Comparison of ENCODE assay signal across 14 cellular contexts in genomic region chr20:3011752-3012151, GRCh38. TPM values are rescaled to one million over a fixed set of nuclear protein-coding genes. Genes with fewer than 3 reads are reported as not detected.
DNase-seq lines count a peak whose midpoint lies in the region; ATAC-seq and TF ChIP-seq lines count a peak whose summit lies in the region.
"Had no signal": no experiment of that assay in that cellular context is flagged by ENCODE, and none has a peak within 500 bp of the region (broad histone marks: within the 10 kb centered on the region; RNA-seq: fewer than 3 reads in every experiment).

No MANE protein-coding gene starts in this region.

- H3K27ac Mint-ChIP-seq in CD8-positive, alpha-beta T cell, result peak overlapping the region; percentile 60
- H3K27ac Mint-ChIP-seq in activated T-helper 2 cell treated with anti-CD3 and anti-CD28 coated beads, Interferon-gamma antibody, Interleukin-2, Interleukin-4, amounts not matched to agents 10 μg/mL and 5 μg/mL and 100 μg/mL, durations not matched to agents 14 hours and 24 hours and 36 hours, result peak overlapping the region; percentile 94

- CTCF ChIA-PET in CD8-positive, alpha-beta T cell (lab: Charles Lee), result no interaction called here

- no peak for ATAC-seq in CD8-positive, alpha-beta T cell
- peak; percentile 15 for ATAC-seq in omental fat pad (ENCODE audit: low FRiP score)
- ATAC-seq: HepG2 had no signal

- no peaks in the 10 kb centered on the region for H3K4me1 Mint-ChIP-seq in CD8-positive, alpha-beta T cell (ENCODE audit: low read depth)
- peaks cover 60% of the 10 kb centered on the region for H3K4me1 Mint-ChIP-seq in activated T-helper 2 cell treated with anti-CD3 and anti-CD28 coated beads, Interferon-gamma antibody, Interleukin-2, Interleukin-4, amounts not matched to agents 10 μg/mL and 5 μg/mL and 100 μg/mL, durations not matched to agents 14 hours and 24 hours and 36 hours (ENCODE audit: low read depth)
- H3K4me1 Mint-ChIP-seq: brain had no signal

- H3K9me3 ChIP-seq in CD8-positive, alpha-beta T cell (ENCODE audit: low read length), result no peaks in the 10 kb centered on the region
- H3K9me3 ChIP-seq in BE2C, result no peaks in the 10 kb centered on the region
- H3K9me3 ChIP-seq: neutrophil had no signal

- DNase-seq in Ammon's horn (ENCODE audit: low spot score) (peak; percentile 23), omental fat pad (ENCODE audit: low spot score) (no peak), BE2C (no peak), NCI-H1105 treated with DMSO at 0.1 percent for 48 hours (lab: John Stamatoyannopoulos, UW) (no peak), DMS79 treated with DMSO at 0.1 percent for 48 hours (lab: John Stamatoyannopoulos, UW) (no peak)
- no peak for DNase-seq in CD8-positive, alpha-beta T cell
- DNase-seq in activated T-helper 2 cell treated with anti-CD3 and anti-CD28 coated beads, Interferon-gamma antibody, Interleukin-2, Interleukin-4, amounts not matched to agents 10 μg/mL and 5 μg/mL and 100 μg/mL, durations not matched to agents 14 hours and 24 hours and 36 hours (ENCODE audit: low spot score), result peak; percentile 18
- DNase-seq: dorsolateral prefrontal cortex, RPMI8226 had no signal

- no peak for TF ChIP-seq CTCF in CD8-positive, alpha-beta T cell (IDR thresholded peaks at IDR 0.05)
- no peak for TF ChIP-seq CTCF in omental fat pad (IDR thresholded peaks at IDR 0.05)
- TF ChIP-seq CTCF in BE2C (IDR thresholded peaks at IDR 0.05; ENCODE audit: low read depth, low read length), result no peak

- H3K27me3 ChIP-seq in CD8-positive, alpha-beta T cell (ENCODE audit: insufficient read depth, low read length), result no peaks in the 10 kb centered on the region
- H3K27me3 ChIP-seq in BE2C, result no peaks in the 10 kb centered on the region
- H3K27me3 ChIP-seq: dorsolateral prefrontal cortex, neutrophil had no signal

- no peak overlapping the region for H3K4me3 ChIP-seq in CD8-positive, alpha-beta T cell (ENCODE audit: low read depth, low read length)
- no peak overlapping the region for H3K4me3 ChIP-seq in BE2C (ENCODE audit: low read depth, low read length)
- H3K4me3 ChIP-seq: dorsolateral prefrontal cortex, GM23248 had no signal

- no peaks in the 10 kb centered on the region for H3K27me3 Mint-ChIP-seq in CD8-positive, alpha-beta T cell (ENCODE audit: low read depth)
- H3K27me3 Mint-ChIP-seq in activated T-helper 2 cell treated with anti-CD3 and anti-CD28 coated beads, Interferon-gamma antibody, Interleukin-2, Interleukin-4, amounts not matched to agents 10 μg/mL and 5 μg/mL and 100 μg/mL, durations not matched to agents 14 hours and 24 hours and 36 hours (ENCODE audit: low read depth), result no peaks in the 10 kb centered on the region
- H3K27me3 Mint-ChIP-seq: brain had no signal

- no peak overlapping the region for H3K27ac ChIP-seq in CD8-positive, alpha-beta T cell (ENCODE audit: low read depth, low read length)
- H3K27ac ChIP-seq: GM23248, neutrophil, VCaP had no signal

- intact Hi-C loops in CD8-positive, alpha-beta T cell (cut with DNase I, micrococcal nuclease), result loop anchor here in 1 of 2 experiments (2.0 kb wide), 1 partner anchor 59 kb away; the partner anchor contains the start of gene OXT
- intact Hi-C loops in activated T-helper 2 cell treated with anti-CD3 and anti-CD28 coated beads, Interferon-gamma antibody, Interleukin-2, Interleukin-4, amounts not matched to agents 10 μg/mL and 5 μg/mL and 100 μg/mL, durations not matched to agents 14 hours and 24 hours and 36 hours (cut with micrococcal nuclease), result loop anchor here (1.0 to 10.0 kb wide), 3 partner anchors 18 to 487 kb away; no protein-coding TSS in a partner anchor

- H3K36me3 Mint-ChIP-seq in CD8-positive, alpha-beta T cell, result peaks cover 71% of the 10 kb centered on the region
- peaks cover 64% of the 10 kb centered on the region for H3K36me3 Mint-ChIP-seq in activated T-helper 2 cell treated with anti-CD3 and anti-CD28 coated beads, Interferon-gamma antibody, Interleukin-2, Interleukin-4, amounts not matched to agents 10 μg/mL and 5 μg/mL and 100 μg/mL, durations not matched to agents 14 hours and 24 hours and 36 hours (ENCODE audit: low read depth)

- H3K9me3 Mint-ChIP-seq in CD8-positive, alpha-beta T cell, result no peaks in the 10 kb centered on the region
- no peaks in the 10 kb centered on the region for H3K9me3 Mint-ChIP-seq in activated T-helper 2 cell treated with anti-CD3 and anti-CD28 coated beads, Interferon-gamma antibody, Interleukin-2, Interleukin-4, amounts not matched to agents 10 μg/mL and 5 μg/mL and 100 μg/mL, durations not matched to agents 14 hours and 24 hours and 36 hours
- H3K9me3 Mint-ChIP-seq: brain had no signal

- H3K4me1 ChIP-seq in CD8-positive, alpha-beta T cell (ENCODE audit: insufficient read depth, low read length), result no peaks in the 10 kb centered on the region
- no peaks in the 10 kb centered on the region for H3K4me1 ChIP-seq in BE2C

- POLR2A ChIA-PET in CD8-positive, alpha-beta T cell (lab: Charles Lee), result no interaction called here

- peaks cover 6% of the 10 kb centered on the region for H3K36me3 ChIP-seq in CD8-positive, alpha-beta T cell (ENCODE audit: insufficient read depth, low read length)
- no peaks in the 10 kb centered on the region for H3K36me3 ChIP-seq in BE2C

- no peak overlapping the region for H3K4me3 Mint-ChIP-seq in CD8-positive, alpha-beta T cell
- H3K4me3 Mint-ChIP-seq in activated T-helper 2 cell treated with anti-CD3 and anti-CD28 coated beads, Interferon-gamma antibody, Interleukin-2, Interleukin-4, amounts not matched to agents 10 μg/mL and 5 μg/mL and 100 μg/mL, durations not matched to agents 14 hours and 24 hours and 36 hours (ENCODE audit: low read depth), result peak overlapping the region; percentile 22

RNA-seq across cellular contexts. Expression of gene GNRH2, which starts 31.7 kb away (rescaled TPM):
- total RNA-seq in CD8-positive, alpha-beta T cell, result not detected
- total RNA-seq in activated T-helper 2 cell treated with anti-CD3 and anti-CD28 coated beads, Interferon-gamma antibody, Interleukin-2, Interleukin-4, amounts not matched to agents 10 μg/mL and 5 μg/mL and 100 μg/mL, durations not matched to agents 14 hours and 24 hours and 36 hours, result 3.4 and 3.7 TPM in 2 replicates
- total RNA-seq in omental fat pad, result not detected
- polyA plus RNA-seq in BE2C (2012; ENCODE audit: insufficient read depth, insufficient read length, low read depth), result not detected
- total RNA-seq: GM23248, HepG2 had no signal
- polyA plus RNA-seq: GM23248 had no signal

RNA-seq across cellular contexts. Expression of gene MRPS26, which starts 34.1 kb away (rescaled TPM):
- 10 to 100 TPM; 16.5 to 19.5 TPM for total RNA-seq in CD8-positive, alpha-beta T cell
- total RNA-seq in activated T-helper 2 cell treated with anti-CD3 and anti-CD28 coated beads, Interferon-gamma antibody, Interleukin-2, Interleukin-4, amounts not matched to agents 10 μg/mL and 5 μg/mL and 100 μg/mL, durations not matched to agents 14 hours and 24 hours and 36 hours, result 143 and 148 TPM in 2 replicates
- 10 to 100 TPM; 35.5 to 43.2 (median 37.7) TPM for total RNA-seq in omental fat pad
- polyA plus RNA-seq in BE2C (2012; ENCODE audit: insufficient read depth, insufficient read length, low read depth), result 123 TPM

RNA-seq across cellular contexts. Expression of gene OXT, which starts 59.7 kb away (rescaled TPM):
- total RNA-seq in CD8-positive, alpha-beta T cell, result 1 to 10 TPM; 1.2 to 1.8 TPM
- total RNA-seq in activated T-helper 2 cell treated with anti-CD3 and anti-CD28 coated beads, Interferon-gamma antibody, Interleukin-2, Interleukin-4, amounts not matched to agents 10 μg/mL and 5 μg/mL and 100 μg/mL, durations not matched to agents 14 hours and 24 hours and 36 hours, result 0.55 TPM in 1 of 2 replicates, not detected in the other
- total RNA-seq in omental fat pad, result not detected
- polyA plus RNA-seq in BE2C (2012; ENCODE audit: insufficient read depth, insufficient read length, low read depth), result not detected
- total RNA-seq: GM23248, HepG2 had no signal
- polyA plus RNA-seq: HepG2 had no signal

Comparison
In these comparisons a context has a peak if more than half of its experiments do, and no peak if none do; other contexts are left out.
1. DNase-seq: peak in Ammon's horn (single experiment) and activated T-helper 2 cell treated with anti-CD3 and anti-CD28 coated beads, Interferon-gamma antibody, Interleukin-2, Interleukin-4, amounts not matched to agents 10 μg/mL and 5 μg/mL and 100 μg/mL, durations not matched to agents 14 hours and 24 hours and 36 hours (single experiment); none in CD8-positive, alpha-beta T cell (0 of 7), omental fat pad (single experiment), BE2C (single experiment), NCI-H1105 treated with DMSO at 0.1 percent for 48 hours (single experiment) and DMS79 treated with DMSO at 0.1 percent for 48 hours (single experiment).